Comparison of ENCODE assay signal across 15 cellular contexts in genomic region chr11:65100674-65101350, GRCh38. TPM values are rescaled to one million over a fixed set of nuclear protein-coding genes. Genes with fewer than 3 reads are reported as not detected.
DNase-seq lines count a peak whose midpoint lies in the region; ATAC-seq and TF ChIP-seq lines count a peak whose summit lies in the region.
"Had no signal": no experiment of that assay in that cellular context is flagged by ENCODE, and none has a peak within 500 bp of the region (broad histone marks: within the 10 kb centered on the region; RNA-seq: fewer than 3 reads in every experiment).

No MANE protein-coding gene starts in this region.

- DNase-seq in CD14-positive monocyte (ENCODE audit: low spot score) (no peak), GM23338 (ENCODE audit: low spot score) (no peak), adipocyte (ENCODE audit: low read depth) (no peak), glutamatergic neuron (no peak), NCI-H1092 (lab: John Stamatoyannopoulos, UW) (no peak), Ammon's horn (ENCODE audit: low spot score) (no peak), NCI-H2081 (lab: John Stamatoyannopoulos, UW) (no peak)
- DNase-seq: activated naive CD4-positive, alpha-beta T cell; central memory CD4-positive, alpha-beta T cell; hippocampal formation; NCI-H446 treated with DMSO at 0.1 percent for 48 hours; tibial artery had no signal

- H3K27ac Mint-ChIP-seq in CD14-positive monocyte (no peak overlapping the region), GM23338 (no peak overlapping the region), glutamatergic neuron (ENCODE audit: unreplicated experiment) (no peak overlapping the region)

- no peaks in the 10 kb centered on the region for H3K9me3 ChIP-seq in adipocyte (ENCODE audit: control insufficient read depth, low read length)
- H3K9me3 ChIP-seq: BLaER1 treated with 17β-estradiol and CSF1 and Interleukin-3, amounts not matched to agents 10 nM and 100 nM; tibial artery had no signal

- H3F3A ChIP-seq in GM23338 (replicated peaks; ENCODE audit: low read depth) = 0 out of 2 replicates have a peak, but pooled peaks cover 5% of the 10 kb centered on the region

- H3K36me3 Mint-ChIP-seq in CD14-positive monocyte (peaks cover 24 to 37% of the 10 kb centered on the region in 2 donors), GM23338 (ENCODE audit: low read depth) (peaks cover 4% of the 10 kb centered on the region), glutamatergic neuron (ENCODE audit: unreplicated experiment) (no peaks in the 10 kb centered on the region)

- no peak overlapping the region for H3K4me2 ChIP-seq in GM23338
- H3K4me2 ChIP-seq: BLaER1 treated with 17β-estradiol and CSF1 and Interleukin-3, amounts not matched to agents 10 nM and 100 nM had no signal

- H3K27ac ChIP-seq in GM23338 (ENCODE audit: low read depth) = no peak overlapping the region
- H3K27ac ChIP-seq: BLaER1 treated with 17β-estradiol and CSF1 and Interleukin-3, amounts not matched to agents 10 nM and 100 nM had no signal

- TF ChIP-seq CTCF in CD14-positive monocyte (IDR thresholded peaks at IDR 0.05) = peak; percentile 20
- peak; percentile 13 to 37; a peak in 2 of 4 replicates for TF ChIP-seq CTCF in GM23338 (conservative IDR thresholded peaks at IDR 0.05; ENCODE audit: low read depth in 2 of 2)
- peak; percentile 33 for TF ChIP-seq CTCF in glutamatergic neuron (IDR thresholded peaks at IDR 0.05; ENCODE audit: partially characterized antibody, unreplicated experiment)

- peaks cover 46% of the 10 kb centered on the region for H3K79me2 ChIP-seq in GM23338 (replicated peaks; ENCODE audit: insufficient read depth)

- H3K36me3 ChIP-seq in GM23338 (ENCODE audit: insufficient read depth) (peaks cover 7% of the 10 kb centered on the region; the same call in 1 of the 2 replicates), adipocyte (ENCODE audit: control insufficient read depth, insufficient read depth, low read length, severe bottlenecking) (no peaks in the 10 kb centered on the region)

- H2AFZ ChIP-seq in GM23338 = no peak overlapping the region

- no peak overlapping the region for H3K4me3 Mint-ChIP-seq in CD14-positive monocyte
- H3K4me3 Mint-ChIP-seq in GM23338 = no peak overlapping the region
- no peak overlapping the region for H3K4me3 Mint-ChIP-seq in glutamatergic neuron (ENCODE audit: unreplicated experiment)

- H3K4me3 ChIP-seq in GM23338 (no peak overlapping the region), adipocyte (ENCODE audit: low read length) (peak overlapping the region; percentile 23)
- H3K4me3 ChIP-seq: BLaER1 treated with 17β-estradiol and CSF1 and Interleukin-3, amounts not matched to agents 10 nM and 100 nM; tibial artery had no signal

- no peaks in the 10 kb centered on the region for H3K27me3 Mint-ChIP-seq in CD14-positive monocyte (ENCODE audit: low read depth in 3 of 3)
- H3K27me3 Mint-ChIP-seq in GM23338 (ENCODE audit: insufficient read depth, low read depth, poor library complexity) = peaks cover 3% of the 10 kb centered on the region
- peaks cover 4% of the 10 kb centered on the region for H3K27me3 Mint-ChIP-seq in glutamatergic neuron (ENCODE audit: unreplicated experiment)

- no peaks in the 10 kb centered on the region for H3K9me2 ChIP-seq in GM23338 (ENCODE audit: insufficient read depth)

- intact Hi-C loops in CD14-positive monocyte (cut with micrococcal nuclease) = no loop called here

- H3K4me1 ChIP-seq in GM23338 (ENCODE audit: insufficient read depth) = peaks cover 6% of the 10 kb centered on the region
- peaks cover 53% of the 10 kb centered on the region for H3K4me1 ChIP-seq in adipocyte (ENCODE audit: control insufficient read depth, insufficient read depth, low read length)

- H3K9ac ChIP-seq in adipocyte (ENCODE audit: low read length) = peak overlapping the region; percentile 66
- H3K9ac ChIP-seq: BLaER1 treated with 17β-estradiol and CSF1 and Interleukin-3, amounts not matched to agents 10 nM and 100 nM had no signal

- no peak for ATAC-seq in GM23338
- ATAC-seq in HG03039 (IDR thresholded peaks at IDR 0.05; ENCODE audit: unreplicated experiment) = no peak
- ATAC-seq: Panc1 had no signal

- H3K9me3 Mint-ChIP-seq in CD14-positive monocyte (peaks cover 0 to under 1% (median 0%) of the 10 kb centered on the region in 7 donors), GM23338 (no peaks in the 10 kb centered on the region), glutamatergic neuron (ENCODE audit: unreplicated experiment) (peaks cover 9% of the 10 kb centered on the region)

- peaks cover 12% of the 10 kb centered on the region for H3K4me1 Mint-ChIP-seq in CD14-positive monocyte
- peaks cover under 1% of the 10 kb centered on the region; the same call in 2 of the 3 replicates for H3K4me1 Mint-ChIP-seq in GM23338
- peaks cover under 1% of the 10 kb centered on the region for H3K4me1 Mint-ChIP-seq in glutamatergic neuron (ENCODE audit: low read depth, unreplicated experiment)

- H3K27me3 ChIP-seq in GM23338 (ENCODE audit: insufficient read depth) (no peaks in the 10 kb centered on the region), adipocyte (replicated peaks; ENCODE audit: control insufficient read depth, insufficient read depth, low read length) (no peaks in the 10 kb centered on the region)
- H3K27me3 ChIP-seq: BLaER1 treated with 17β-estradiol and CSF1 and Interleukin-3, amounts not matched to agents 10 nM and 100 nM; tibial artery had no signal

- H4K20me1 ChIP-seq in GM23338 (replicated peaks; ENCODE audit: insufficient read depth) = peaks cover 2% of the 10 kb centered on the region; the same call in 1 of the 2 replicates

TF ChIP-seq in GM23338, 12 proteins besides CTCF, POLR2A, EP300 and RAD21:
- TF ChIP-seq STAT1 (IDR thresholded peaks at IDR 0.05; ENCODE audit: unreplicated experiment) = no peak
- no peak for TF ChIP-seq ZNF331 (CRISPR knock-in tag; IDR thresholded peaks at IDR 0.05; ENCODE audit: low read depth)
- no peak for TF ChIP-seq JUNB (IDR thresholded peaks at IDR 0.05; ENCODE audit: unreplicated experiment)

RNA-seq across cellular contexts. Expression of gene VPS51, which starts 4.8 kb away (rescaled TPM):
- 10 to 100 TPM; 37.2 to 39.4 TPM for polyA plus RNA-seq in CD14-positive monocyte
- 435 and 450 TPM in 2 replicates for total RNA-seq in GM23338 (2014; rRNA removed; shearing (Covaris generic))
- polyA plus RNA-seq in GM23338 (2016; fragmentation: Nextera tagmentation; extraction: Ambion mirVana) = 42.2 and 45.3 TPM in 2 replicates
- total RNA-seq in glutamatergic neuron (ENCODE audit: unreplicated experiment) = 105 TPM

RNA-seq across cellular contexts. Expression of gene TM7SF2, which starts 10.9 kb away (rescaled TPM):
- polyA plus RNA-seq in CD14-positive monocyte (1 to 10 TPM; 1.8 TPM), GM23338 (2016; fragmentation: Nextera tagmentation; extraction: Ambion mirVana) (43.5 and 48.7 TPM in 2 replicates)
- total RNA-seq in GM23338 (2014; rRNA removed; shearing (Covaris generic)) = 70.2 and 82.3 TPM in 2 replicates
- 241 TPM for total RNA-seq in glutamatergic neuron (ENCODE audit: unreplicated experiment)

RNA-seq across cellular contexts. Expression of gene ZNHIT2, which starts 16.7 kb away (rescaled TPM):
- polyA plus RNA-seq in CD14-positive monocyte = 1 to 10 TPM; 5.8 to 9.4 TPM
- total RNA-seq in GM23338 (2014; rRNA removed; shearing (Covaris generic)) = 17.4 and 18.1 TPM in 2 replicates
- 17.7 and 18.3 TPM in 2 replicates for polyA plus RNA-seq in GM23338 (2016; fragmentation: Nextera tagmentation; extraction: Ambion mirVana)
- 4.1 TPM for total RNA-seq in glutamatergic neuron (ENCODE audit: unreplicated experiment)

RNA-seq across cellular contexts. Expression of gene ZFPL1, which starts 16.8 kb away (rescaled TPM):
- 10 to 100 TPM; 25.1 to 27.2 TPM for polyA plus RNA-seq in CD14-positive monocyte
- 16.7 and 26.8 TPM in 2 replicates for total RNA-seq in GM23338 (2014; rRNA removed; shearing (Covaris generic))
- polyA plus RNA-seq in GM23338 (2016; fragmentation: Nextera tagmentation; extraction: Ambion mirVana) = 23.5 and 26.3 TPM in 2 replicates
- 33.9 TPM for total RNA-seq in glutamatergic neuron (ENCODE audit: unreplicated experiment)

RNA-seq across cellular contexts. Expression of gene CDCA5, which starts 17.0 kb away (rescaled TPM):
- polyA plus RNA-seq in CD14-positive monocyte (under 1 TPM in 1 of 2 donors, not detected in 1; 0.28 TPM), GM23338 (2016; fragmentation: Nextera tagmentation; extraction: Ambion mirVana) (53.3 and 64.9 TPM in 2 replicates)
- 63.3 and 70.9 TPM in 2 replicates for total RNA-seq in GM23338 (2014; rRNA removed; shearing (Covaris generic))
- 7.7 TPM for total RNA-seq in glutamatergic neuron (ENCODE audit: unreplicated experiment)
